8 cellular contexts compared by ENCODE assay signal in the genomic region with DNA sequence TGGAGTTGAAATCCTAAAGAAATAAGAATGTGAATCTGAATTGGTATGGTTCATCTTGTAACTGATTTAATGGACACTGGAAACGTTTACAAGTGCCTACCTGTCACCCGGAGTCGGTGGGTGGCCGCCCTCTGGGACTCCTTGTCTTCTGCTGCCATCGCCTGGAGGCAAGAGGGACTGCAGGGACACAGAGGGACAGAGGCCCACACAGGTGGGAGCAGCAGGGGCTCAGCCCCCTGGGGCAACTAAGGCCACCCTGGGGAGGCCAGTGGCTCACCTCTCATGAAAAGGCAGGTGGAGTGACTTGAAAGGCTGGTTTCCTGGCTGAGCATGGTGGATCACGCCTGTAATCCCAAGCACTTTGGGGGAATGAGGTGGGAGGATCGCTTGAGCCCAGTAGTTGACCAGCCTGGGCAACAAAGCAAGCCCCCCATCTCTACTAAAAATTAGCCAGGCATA. TPM values are rescaled to one million over a fixed set of nuclear protein-coding genes. Genes with fewer than 3 reads are reported as not detected.
DNase-seq lines count a peak whose midpoint lies in the region; ATAC-seq and TF ChIP-seq lines count a peak whose summit lies in the region.

No MANE protein-coding gene starts in this region.

- H3K27ac Mint-ChIP-seq in progenitor cell of endocrine pancreas: no peak overlapping the region

- H3K36me3 ChIP-seq in vagina: no peaks in the 10 kb centered on the region

- no peak overlapping the region for H3K4me3 Mint-ChIP-seq in progenitor cell of endocrine pancreas (ENCODE audit: low read depth)

- ATAC-seq in Right ventricle myocardium inferior: peak; percentile 86

- no peaks in the 10 kb centered on the region for H3K9me3 ChIP-seq in vagina

- H3K27ac ChIP-seq in vagina: no peak overlapping the region

- no peaks in the 10 kb centered on the region for H3K4me1 ChIP-seq in vagina

- no peak overlapping the region for H3K4me3 ChIP-seq in vagina

- peak; percentile 67 for DNase-seq in GDM1 (lab: John Stamatoyannopoulos, UW)
- DNase-seq in LoVo (ENCODE audit: low spot score): peak; percentile 75
- peak; percentile 68 for DNase-seq in SK-N-DZ (ENCODE audit: low spot score)
- DNase-seq in activated naive CD4-positive, alpha-beta T cell (lab: John Stamatoyannopoulos, UW): peak; percentile 17 to 69 (median 57)
- peak; percentile 88 for DNase-seq in Right ventricle myocardium inferior (ENCODE audit: missing footprints)
- DNase-seq in progenitor cell of endocrine pancreas (ENCODE audit: low spot score, unreplicated experiment): peak; percentile 80
- no peak for DNase-seq in vagina (ENCODE audit: extremely low spot score in 2 of 2)
- no peak for DNase-seq in NCI-H1048 (lab: John Stamatoyannopoulos, UW)

- no peaks in the 10 kb centered on the region for H3K36me3 Mint-ChIP-seq in progenitor cell of endocrine pancreas (ENCODE audit: insufficient read depth)

- intact Hi-C loops in Right ventricle myocardium inferior (cut with DNase I): loop anchor here (1.0 to 10.0 kb wide), 3 partner anchors 97 to 273 kb away; a partner anchor contains a TSS
- intact Hi-C loops in vagina (cut with DNase I): loop anchor here (10.0 kb wide), 1 partner anchor 183 kb away; no protein-coding TSS in a partner anchor

- H3K9me3 Mint-ChIP-seq in progenitor cell of endocrine pancreas (ENCODE audit: low read depth): no peaks in the 10 kb centered on the region

- peaks cover 7% of the 10 kb centered on the region for H3K27me3 Mint-ChIP-seq in progenitor cell of endocrine pancreas

- no peaks in the 10 kb centered on the region for H3K27me3 ChIP-seq in vagina

- no peak for TF ChIP-seq POLR2A in vagina (IDR thresholded peaks at IDR 0.05)

- TF ChIP-seq CTCF in progenitor cell of endocrine pancreas (IDR thresholded peaks at IDR 0.05; ENCODE audit: unreplicated experiment) (peak; percentile 96), vagina (IDR thresholded peaks at IDR 0.05) (peak; percentile 94 to 99 (median 96))

- peaks cover 17% of the 10 kb centered on the region for H3K4me1 Mint-ChIP-seq in progenitor cell of endocrine pancreas (ENCODE audit: low read depth)

RNA-seq across cellular contexts. Expression of a gene that starts 23.2 kb away (rescaled TPM):
- not detected in 2 replicates for polyA plus RNA-seq in SK-N-DZ (2014; cell fraction: cytosol; rRNA removed)
- polyA plus RNA-seq in SK-N-DZ (2014; cell fraction: nucleus; rRNA removed): not detected in 2 replicates
- total RNA-seq in Right ventricle myocardium inferior (not detected), progenitor cell of endocrine pancreas (7.4 and 7.6 TPM in 2 replicates), vagina (0.74 TPM)

RNA-seq across cellular contexts. Expression of a gene that starts 48.5 kb away (rescaled TPM):
- 10.6 and 14.3 TPM in 2 replicates for polyA plus RNA-seq in SK-N-DZ (2014; cell fraction: cytosol; rRNA removed)
- polyA plus RNA-seq in SK-N-DZ (2014; cell fraction: nucleus; rRNA removed): 24.7 and 25.6 TPM in 2 replicates
- total RNA-seq in Right ventricle myocardium inferior (16.4 TPM), progenitor cell of endocrine pancreas (26.0 and 28.6 TPM in 2 replicates), vagina (30.4 TPM)

Comparison
In these comparisons a context has a peak if more than half of its experiments do, and no peak if none do; other contexts are left out.
1. DNase-seq: peak in GDM1 (single experiment), LoVo (single experiment), SK-N-DZ (single experiment), activated naive CD4-positive, alpha-beta T cell (4 of 4), Right ventricle myocardium inferior (single experiment) and progenitor cell of endocrine pancreas (single experiment); none in vagina (0 of 2) and NCI-H1048 (single experiment).